In genomic region chr5:124057161-124057814, GRCh38 we compare ENCODE assay signal across 8 cellular contexts.
DNase-seq lines count a peak whose midpoint lies in the region; ATAC-seq and TF ChIP-seq lines count a peak whose summit lies in the region.

No MANE protein-coding gene starts in this region.

- H3K4me3 Mint-ChIP-seq in brain: peak overlapping the region; percentile 35 to 70 (median 50)
- no peak overlapping the region for H3K4me3 Mint-ChIP-seq in activated T-cell treated with anti-CD3 and anti-CD28 coated beads, Interleukin-2, amount 50 U/mL, for 24 hours
- no peak overlapping the region for H3K4me3 Mint-ChIP-seq in GM23338

- TF ChIP-seq CTCF in brain (conservative IDR thresholded peaks at IDR 0.05) (no peak), parathyroid adenoma (IDR thresholded peaks at IDR 0.05) (no peak), GM23338 (conservative IDR thresholded peaks at IDR 0.05; ENCODE audit: low read depth in 2 of 2) (no peak)

- peak; percentile 51 for ATAC-seq in HG03159 (IDR thresholded peaks at IDR 0.05; ENCODE audit: unreplicated experiment)
- no peak for ATAC-seq in GM23338

- H3K79me2 ChIP-seq in parathyroid adenoma (no peaks in the 10 kb centered on the region), GM23338 (replicated peaks; ENCODE audit: insufficient read depth) (no peaks in the 10 kb centered on the region)

- peaks cover 0 to 16% (median 0%) of the 10 kb centered on the region in 5 experiments for H3K9me3 Mint-ChIP-seq in brain
- H3K9me3 Mint-ChIP-seq in activated T-cell treated with anti-CD3 and anti-CD28 coated beads, Interleukin-2, amount 50 U/mL, for 24 hours: no peaks in the 10 kb centered on the region
- no peaks in the 10 kb centered on the region for H3K9me3 Mint-ChIP-seq in GM23338

- H3K4me1 ChIP-seq in parathyroid adenoma: peaks cover 11% of the 10 kb centered on the region
- H3K4me1 ChIP-seq in GM23338 (ENCODE audit: insufficient read depth): no peaks in the 10 kb centered on the region

- no peaks in the 10 kb centered on the region for H3K27me3 ChIP-seq in parathyroid adenoma (ENCODE audit: control insufficient read depth, insufficient read depth, low read length)
- H3K27me3 ChIP-seq in GM23338 (ENCODE audit: insufficient read depth): no peaks in the 10 kb centered on the region

- no peaks in the 10 kb centered on the region for H4K20me1 ChIP-seq in GM23338 (replicated peaks; ENCODE audit: insufficient read depth)

- peak; percentile 9 for DNase-seq in NCI-H2227 (lab: John Stamatoyannopoulos, UW; ENCODE audit: unreplicated experiment)
- no peak for DNase-seq in NCI-H2227 treated with DMSO at 0.1 percent for 48 hours (lab: John Stamatoyannopoulos, UW)
- peak; percentile 84 for DNase-seq in NCI-H2196 treated with DMSO at 0.1 percent for 48 hours (lab: John Stamatoyannopoulos, UW; ENCODE audit: unreplicated experiment)
- no peak for DNase-seq in activated T-cell treated with anti-CD3 and anti-CD28 coated beads, Interleukin-2, amount 50 U/mL, for 24 hours
- no peak for DNase-seq in GM23338 (ENCODE audit: low spot score)

- H3K9ac ChIP-seq in parathyroid adenoma: no peak overlapping the region

- H3K36me3 ChIP-seq in parathyroid adenoma (ENCODE audit: control insufficient read depth, insufficient read depth, low read length) (no peaks in the 10 kb centered on the region), GM23338 (ENCODE audit: insufficient read depth) (no peaks in the 10 kb centered on the region)

- H3K4me1 Mint-ChIP-seq in brain: peaks cover 82% of the 10 kb centered on the region
- H3K4me1 Mint-ChIP-seq in activated T-cell treated with anti-CD3 and anti-CD28 coated beads, Interleukin-2, amount 50 U/mL, for 24 hours (ENCODE audit: low read depth): no peaks in the 10 kb centered on the region
- no peaks in the 10 kb centered on the region for H3K4me1 Mint-ChIP-seq in GM23338

- H3K9me3 ChIP-seq in parathyroid adenoma (ENCODE audit: control insufficient read depth, low read length): no peaks in the 10 kb centered on the region

- H3K27ac Mint-ChIP-seq in brain (peak overlapping the region; percentile 78 to 91 (median 83)), GM23338 (no peak overlapping the region)
- no peak overlapping the region for H3K27ac Mint-ChIP-seq in activated T-cell treated with anti-CD3 and anti-CD28 coated beads, Interleukin-2, amount 50 U/mL, for 24 hours

- H3K4me3 ChIP-seq in parathyroid adenoma (ENCODE audit: low read depth, low read length): peak overlapping the region; percentile 46
- H3K4me3 ChIP-seq in GM23338: no peak overlapping the region

- H3K4me2 ChIP-seq in parathyroid adenoma (ENCODE audit: low read length) (peak overlapping the region; percentile 42), GM23338 (no peak overlapping the region)

- no peaks in the 10 kb centered on the region for H3K36me3 Mint-ChIP-seq in brain
- no peaks in the 10 kb centered on the region for H3K36me3 Mint-ChIP-seq in activated T-cell treated with anti-CD3 and anti-CD28 coated beads, Interleukin-2, amount 50 U/mL, for 24 hours (ENCODE audit: low read depth)
- H3K36me3 Mint-ChIP-seq in GM23338 (ENCODE audit: low read depth): no peaks in the 10 kb centered on the region

- H3F3A ChIP-seq in GM23338 (replicated peaks; ENCODE audit: low read depth): no peaks in the 10 kb centered on the region

- H3K27me3 Mint-ChIP-seq in brain (no peaks in the 10 kb centered on the region), GM23338 (ENCODE audit: insufficient read depth, low read depth, poor library complexity) (no peaks in the 10 kb centered on the region)
- H3K27me3 Mint-ChIP-seq in activated T-cell treated with anti-CD3 and anti-CD28 coated beads, Interleukin-2, amount 50 U/mL, for 24 hours: no peaks in the 10 kb centered on the region

- peak overlapping the region; percentile 31 for H3K27ac ChIP-seq in parathyroid adenoma
- no peak overlapping the region for H3K27ac ChIP-seq in GM23338 (ENCODE audit: low read depth)

- H2AFZ ChIP-seq in parathyroid adenoma (peak overlapping the region; percentile 54), GM23338 (no peak overlapping the region)

- H3K9me2 ChIP-seq in GM23338 (ENCODE audit: insufficient read depth): no peaks in the 10 kb centered on the region

TF ChIP-seq in GM23338, 12 proteins besides CTCF, POLR2A, EP300 and RAD21:
- no peak for TF ChIP-seq ZNF462 (CRISPR knock-in tag; IDR thresholded peaks at IDR 0.05)
- TF ChIP-seq STAT1 (IDR thresholded peaks at IDR 0.05; ENCODE audit: unreplicated experiment): no peak
- no peak for TF ChIP-seq EZH2 (IDR thresholded peaks at IDR 0.05; ENCODE audit: low read depth, unreplicated experiment)
- TF ChIP-seq ETS1 (IDR thresholded peaks at IDR 0.05): no peak
- TF ChIP-seq ZNF114 (CRISPR knock-in tag; IDR thresholded peaks at IDR 0.05): no peak
- TF ChIP-seq NANOG (IDR thresholded peaks at IDR 0.05; ENCODE audit: borderline replicate concordance): no peak
- no peak for TF ChIP-seq ZNF331 (CRISPR knock-in tag; IDR thresholded peaks at IDR 0.05; ENCODE audit: low read depth)
- no peak for TF ChIP-seq EZH2phosphoT487 (IDR thresholded peaks at IDR 0.05; ENCODE audit: unreplicated experiment)

Comparison
In these comparisons a context has a peak if more than half of its experiments do, and no peak if none do; other contexts are left out.
1. DNase-seq: peak in NCI-H2227 (single experiment) and NCI-H2196 treated with DMSO at 0.1 percent for 48 hours (single experiment); none in NCI-H2227 treated with DMSO at 0.1 percent for 48 hours (single experiment), activated T-cell treated with anti-CD3 and anti-CD28 coated beads, Interleukin-2, amount 50 U/mL, for 24 hours (single experiment) and GM23338 (single experiment).
2. H3K27ac Mint-ChIP-seq: peak in brain (5 of 5); none in activated T-cell treated with anti-CD3 and anti-CD28 coated beads, Interleukin-2, amount 50 U/mL, for 24 hours (single experiment) and GM23338 (single experiment).
3. H3K4me3 Mint-ChIP-seq: peak in brain (5 of 5); none in activated T-cell treated with anti-CD3 and anti-CD28 coated beads, Interleukin-2, amount 50 U/mL, for 24 hours (single experiment) and GM23338 (single experiment).